8 cellular contexts compared by ENCODE assay signal in genomic region chr20:53829086-53829703, GRCh38.
DNase-seq lines count a peak whose midpoint lies in the region; ATAC-seq and TF ChIP-seq lines count a peak whose summit lies in the region.

No MANE protein-coding gene starts in this region.

- CTCF ChIA-PET in GM10248 (lab: Yijun Ruan, JAX), result no interaction called here

- H3K27ac ChIP-seq in effector memory CD4-positive, alpha-beta T cell (ENCODE audit: insufficient read depth, low read length, poor library complexity, severe bottlenecking), result peak overlapping the region; percentile 41

- H3K36me3 Mint-ChIP-seq in glutamatergic neuron (ENCODE audit: unreplicated experiment), result no peaks in the 10 kb centered on the region

- no peaks in the 10 kb centered on the region for H3K36me3 ChIP-seq in effector memory CD4-positive, alpha-beta T cell (ENCODE audit: control insufficient read depth, insufficient read depth, low read length)

- peaks cover 1% of the 10 kb centered on the region for H3K4me1 Mint-ChIP-seq in glutamatergic neuron (ENCODE audit: low read depth, unreplicated experiment)

- H3K9me3 ChIP-seq in effector memory CD4-positive, alpha-beta T cell (ENCODE audit: control insufficient read depth, low read length), result no peaks in the 10 kb centered on the region

- peak overlapping the region; percentile 35 for H3K4me3 ChIP-seq in effector memory CD4-positive, alpha-beta T cell (ENCODE audit: insufficient read depth, low read depth, low read length, poor library complexity, severe bottlenecking)

- H3K27me3 Mint-ChIP-seq in glutamatergic neuron (ENCODE audit: unreplicated experiment), result no peaks in the 10 kb centered on the region

- peak; percentile 98 for DNase-seq in RPMI7951 (ENCODE audit: low read depth)
- no peak for DNase-seq in effector memory CD4-positive, alpha-beta T cell
- peak; percentile 96 for DNase-seq in myocyte (ENCODE audit: low read depth)
- DNase-seq in NCI-H2029 (lab: John Stamatoyannopoulos, UW), result no peak
- DNase-seq in glutamatergic neuron, result no peak
- no peak for DNase-seq in activated CD4-positive, CD25-positive, alpha-beta regulatory T cell (lab: John Stamatoyannopoulos, UW)
- no peak for DNase-seq in GM10248 (ENCODE audit: extremely low spot score)

- H3K4me3 Mint-ChIP-seq in glutamatergic neuron (ENCODE audit: unreplicated experiment), result no peak overlapping the region

- TF ChIP-seq CTCF in glutamatergic neuron (IDR thresholded peaks at IDR 0.05; ENCODE audit: partially characterized antibody, unreplicated experiment) (no peak), GM10248 (IDR thresholded peaks at IDR 0.05; ENCODE audit: control extremely low read depth, extremely low read depth, low read depth, missing control alignments) (no peak)

- H3K4me1 ChIP-seq in effector memory CD4-positive, alpha-beta T cell (ENCODE audit: control insufficient read depth, insufficient read depth, low read length, poor library complexity, severe bottlenecking), result peaks cover 4% of the 10 kb centered on the region

- no peaks in the 10 kb centered on the region for H3K27me3 ChIP-seq in effector memory CD4-positive, alpha-beta T cell (replicated peaks; ENCODE audit: control insufficient read depth, insufficient read depth, low read length, poor library complexity, severe bottlenecking)

- no peaks in the 10 kb centered on the region for H3K9me3 Mint-ChIP-seq in glutamatergic neuron (ENCODE audit: unreplicated experiment)

- peak; percentile 40 for ATAC-seq in GM18502 (IDR thresholded peaks at IDR 0.05; ENCODE audit: poor library complexity, unreplicated experiment)

- no peak overlapping the region for H3K27ac Mint-ChIP-seq in glutamatergic neuron (ENCODE audit: unreplicated experiment)

- POLR2A ChIA-PET in GM10248 (lab: Yijun Ruan, JAX), result no interaction called here

Comparison
In these comparisons a context has a peak if more than half of its experiments do, and no peak if none do; other contexts are left out.
1. DNase-seq: peak in RPMI7951 (single experiment) and myocyte (single experiment); none in effector memory CD4-positive, alpha-beta T cell (0 of 3), NCI-H2029 (single experiment), glutamatergic neuron (single experiment), activated CD4-positive, CD25-positive, alpha-beta regulatory T cell (0 of 4) and GM10248 (single experiment).